Comparison of ENCODE assay signal across 8 cellular contexts in genomic region chr17:57106107-57106835, GRCh38. TPM values are rescaled to one million over a fixed set of nuclear protein-coding genes. Genes with fewer than 3 reads are reported as not detected.
DNase-seq lines count a peak whose midpoint lies in the region; ATAC-seq and TF ChIP-seq lines count a peak whose summit lies in the region.

No MANE protein-coding gene starts in this region.

- H2AFZ ChIP-seq in KMS-11 (ENCODE audit: low read depth): no peak overlapping the region

- H3K4me3 ChIP-seq in KMS-11 (IDR thresholded peaks at IDR 0.05; ENCODE audit: insufficient read depth, low read depth, low read length) (no peak overlapping the region), brain microvascular endothelial cell (ENCODE audit: low read depth, low read length) (no peak overlapping the region), lung (no peak overlapping the region)
- no peak overlapping the region for H3K4me3 ChIP-seq in effector memory CD4-positive, alpha-beta T cell (ENCODE audit: insufficient read depth, low read depth, low read length, poor library complexity, severe bottlenecking)

- H3K9ac ChIP-seq in KMS-11: no peak overlapping the region

- no peaks in the 10 kb centered on the region for H3K27me3 ChIP-seq in KMS-11 (ENCODE audit: insufficient read depth, low read depth)
- no peaks in the 10 kb centered on the region for H3K27me3 ChIP-seq in brain microvascular endothelial cell (replicated peaks)
- H3K27me3 ChIP-seq in lung (ENCODE audit: control insufficient read depth, insufficient read depth): no peaks in the 10 kb centered on the region
- H3K27me3 ChIP-seq in effector memory CD4-positive, alpha-beta T cell (replicated peaks; ENCODE audit: control insufficient read depth, insufficient read depth, low read length, poor library complexity, severe bottlenecking): no peaks in the 10 kb centered on the region

- H3K36me3 ChIP-seq in KMS-11 (ENCODE audit: insufficient read depth): no peaks in the 10 kb centered on the region
- no peaks in the 10 kb centered on the region for H3K36me3 ChIP-seq in brain microvascular endothelial cell (replicated peaks)
- peaks cover 0 to 8% of the 10 kb centered on the region in 2 donors for H3K36me3 ChIP-seq in lung (ENCODE audit: control insufficient read depth in 2 of 2, insufficient read depth in 2 of 2, low read length in 2 of 2)
- peaks cover 15% of the 10 kb centered on the region for H3K36me3 ChIP-seq in effector memory CD4-positive, alpha-beta T cell (ENCODE audit: control insufficient read depth, insufficient read depth, low read length)

- DNase-seq in DMS 273 treated with DMSO at 0.1 percent for 48 hours (lab: John Stamatoyannopoulos, UW): peak; percentile 60
- DNase-seq in brain microvascular endothelial cell: no peak
- DNase-seq in lung (ENCODE audit: low spot score): no peak
- DNase-seq in NCI-H2227 treated with DMSO at 0.1 percent for 48 hours (lab: John Stamatoyannopoulos, UW): no peak
- DNase-seq in effector memory CD4-positive, alpha-beta T cell: no peak

- no peak overlapping the region for H3K4me2 ChIP-seq in KMS-11

- no peaks in the 10 kb centered on the region for H4K20me1 ChIP-seq in KMS-11 (ENCODE audit: insufficient read depth)

- no peaks in the 10 kb centered on the region for H3K9me3 ChIP-seq in lung (ENCODE audit: control insufficient read depth in 2 of 2, insufficient read depth in 1 of 2, low read length in 1 of 2)
- H3K9me3 ChIP-seq in effector memory CD4-positive, alpha-beta T cell (ENCODE audit: control insufficient read depth, low read length): no peaks in the 10 kb centered on the region

- H3K27ac ChIP-seq in KMS-11 (no peak overlapping the region), brain microvascular endothelial cell (no peak overlapping the region), lung (ENCODE audit: low read depth in 1 of 2, low read length in 1 of 2) (peak overlapping the region; percentile 34 to 37)
- no peak overlapping the region for H3K27ac ChIP-seq in effector memory CD4-positive, alpha-beta T cell (ENCODE audit: insufficient read depth, low read length, poor library complexity, severe bottlenecking)

- H3K79me2 ChIP-seq in KMS-11 (ENCODE audit: insufficient read depth, low read depth): peaks cover 38% of the 10 kb centered on the region

- H3K4me1 ChIP-seq in KMS-11 (ENCODE audit: low read depth, poor library complexity, severe bottlenecking) (peaks cover 9% of the 10 kb centered on the region), lung (ENCODE audit: control insufficient read depth in 2 of 2, insufficient read depth in 2 of 2, low read length in 2 of 2) (peaks cover 10 to 20% of the 10 kb centered on the region in 2 donors)
- H3K4me1 ChIP-seq in effector memory CD4-positive, alpha-beta T cell (ENCODE audit: control insufficient read depth, insufficient read depth, low read length, poor library complexity, severe bottlenecking): no peaks in the 10 kb centered on the region

- in situ Hi-C loops in brain microvascular endothelial cell (cut with HindIII; ENCODE audit: low pct_ligation_motif_present, low sequenced_read_pairs): no loop called here

- WGBS in lung, 2 donors: 91 to 92% methylated on average over 17 of the region's 17 CpGs

- no peak for ATAC-seq in lung (ENCODE audit: insufficient read depth, low FRiP score)
- ATAC-seq in HG03378 (IDR thresholded peaks at IDR 0.05; ENCODE audit: unreplicated experiment): no peak
- no peak for ATAC-seq in HG03354 (IDR thresholded peaks at IDR 0.05; ENCODE audit: poor library complexity, severe bottlenecking, unreplicated experiment)

- TF ChIP-seq CTCF in KMS-11 (conservative IDR thresholded peaks at IDR 0.05; ENCODE audit: low read depth, low read length) (peak; percentile 30), brain microvascular endothelial cell (IDR thresholded peaks at IDR 0.05; ENCODE audit: low read depth, low read length, missing control alignments) (peak; percentile 58), lung (IDR thresholded peaks at IDR 0.05; ENCODE audit: control extremely low read depth, extremely low read depth) (no peak)

RNA-seq across cellular contexts. Expression of gene AKAP1, which starts 21.2 kb away (rescaled TPM):
- 10 to 100 TPM; 32.7 to 46.4 TPM for total RNA-seq in lung
- 10 to 100 TPM; 23.1 to 26.9 TPM for polyA plus RNA-seq in lung

Comparison
In these comparisons a context has a peak if more than half of its experiments do, and no peak if none do; other contexts are left out.
1. H3K27ac ChIP-seq: peak in lung (2 of 2); none in KMS-11 (single experiment), brain microvascular endothelial cell (single experiment) and effector memory CD4-positive, alpha-beta T cell (single experiment).